ENCODE assay signal across 8 cellular contexts in the genomic region with DNA sequence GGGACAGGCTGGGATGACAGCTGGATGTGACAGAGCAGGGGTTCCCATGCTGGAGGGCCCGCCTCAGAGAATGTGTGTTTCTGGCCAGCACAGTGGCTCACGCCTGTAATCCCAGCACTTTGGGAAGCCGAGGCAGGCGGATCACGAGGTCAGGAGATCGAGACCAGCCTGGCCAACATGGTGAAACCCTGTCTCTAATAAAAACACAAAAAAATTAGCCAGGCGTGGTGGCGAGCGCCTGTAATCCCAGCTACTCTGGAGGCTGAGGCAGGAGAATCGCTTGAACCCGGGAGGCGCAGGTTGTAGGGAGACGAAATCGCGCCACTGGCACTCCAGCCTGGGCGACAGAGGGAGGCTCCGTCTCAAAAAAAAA.
A peak's percentile ranks its signal among the peaks of the same experiment; 100 is the strongest.
DNase-seq lines count a peak whose midpoint lies in the region; ATAC-seq and TF ChIP-seq lines count a peak whose summit lies in the region.
"Not testable (repeated sequence)": the region's sequence is repeated elsewhere in the genome, so short reads cannot be mapped to it uniquely, and the experiment has no call there.

No MANE protein-coding gene starts in this region.

- not testable (repeated sequence) for H3K27me3 ChIP-seq in upper lobe of left lung

- peaks cover 13% of the 10 kb centered on the region for H3K36me3 Mint-ChIP-seq in activated CD4-positive, alpha-beta memory T cell treated with anti-CD3 and anti-CD28 coated beads, Interleukin-2, amount 10 ng/mL, durations not matched to agents 7 days and 5 days (ENCODE audit: low read depth)
- peaks cover 28% of the 10 kb centered on the region for H3K36me3 Mint-ChIP-seq in brain
- not testable (repeated sequence) for H3K36me3 Mint-ChIP-seq in memory B cell; progenitor cell of endocrine pancreas (ENCODE audit: insufficient read depth)

- not testable (repeated sequence) for TF ChIP-seq CTCF in brain (conservative IDR thresholded peaks at IDR 0.05); fibroblast of the aortic adventitia (IDR thresholded peaks at IDR 0.05; ENCODE audit: insufficient read depth, low read length); progenitor cell of endocrine pancreas (IDR thresholded peaks at IDR 0.05; ENCODE audit: unreplicated experiment); upper lobe of left lung (IDR thresholded peaks at IDR 0.05)

- peaks cover 14 to 22% (median 17%) of the 10 kb centered on the region in 4 donors for H3K4me1 ChIP-seq in upper lobe of left lung

- not testable (repeated sequence) for H3K27me3 Mint-ChIP-seq in activated CD4-positive, alpha-beta memory T cell treated with anti-CD3 and anti-CD28 coated beads, Interleukin-2, amount 10 ng/mL, durations not matched to agents 7 days and 5 days; brain; memory B cell; progenitor cell of endocrine pancreas

- DNase-seq in NCI-H82 (lab: John Stamatoyannopoulos, UW): peak; percentile 75
- not testable (repeated sequence) for DNase-seq in activated CD4-positive, alpha-beta memory T cell treated with anti-CD3 and anti-CD28 coated beads, Interleukin-2, amount 10 ng/mL, durations not matched to agents 7 days and 5 days; fibroblast of the aortic adventitia (ENCODE audit: low read depth); memory B cell (ENCODE audit: low spot score in 2 of 2); progenitor cell of endocrine pancreas (ENCODE audit: low spot score, unreplicated experiment); upper lobe of left lung

- H3K4me3 Mint-ChIP-seq in activated CD4-positive, alpha-beta memory T cell treated with anti-CD3 and anti-CD28 coated beads, Interleukin-2, amount 10 ng/mL, durations not matched to agents 7 days and 5 days: peak overlapping the region; percentile 96
- H3K4me3 Mint-ChIP-seq in brain (peak overlapping the region; percentile 95 to 99 (median 97)), memory B cell (peak overlapping the region; percentile 99), progenitor cell of endocrine pancreas (ENCODE audit: low read depth) (peak overlapping the region; percentile 95)

- not testable (repeated sequence) for H3K9me3 Mint-ChIP-seq in activated CD4-positive, alpha-beta memory T cell treated with anti-CD3 and anti-CD28 coated beads, Interleukin-2, amount 10 ng/mL, durations not matched to agents 7 days and 5 days; brain; memory B cell; progenitor cell of endocrine pancreas (ENCODE audit: low read depth)

- CTCF ChIA-PET in activated CD4-positive, alpha-beta memory T cell treated with anti-CD3 and anti-CD28 coated beads, Interleukin-2, amount 10 ng/mL, durations not matched to agents 7 days and 5 days (lab: Charles Lee): interaction anchor here (0.7 to 1.1 kb wide), 3 partner anchors 11 to 461 kb away, joined by 3 to 5 read pairs (median 3); a partner anchor contains a TSS

- 45 to 46% methylated on average over 17 of the region's 17 CpGs for WGBS in upper lobe of left lung, 2 donors

- H3K4me3 ChIP-seq in GM08714 (ENCODE audit: low read length) (peak overlapping the region; percentile 72), fibroblast of the aortic adventitia (ENCODE audit: low read depth, low read length) (peak overlapping the region; percentile 52), upper lobe of left lung (peak overlapping the region in 3 of 4 donors; percentile 66 to 89 (median 70))

- H3K4me1 Mint-ChIP-seq in activated CD4-positive, alpha-beta memory T cell treated with anti-CD3 and anti-CD28 coated beads, Interleukin-2, amount 10 ng/mL, durations not matched to agents 7 days and 5 days: peaks cover 30% of the 10 kb centered on the region
- H3K4me1 Mint-ChIP-seq in brain: peaks cover 50% of the 10 kb centered on the region
- not testable (repeated sequence) for H3K4me1 Mint-ChIP-seq in memory B cell
- peaks cover 17% of the 10 kb centered on the region for H3K4me1 Mint-ChIP-seq in progenitor cell of endocrine pancreas (ENCODE audit: low read depth)

- POLR2A ChIA-PET in activated CD4-positive, alpha-beta memory T cell treated with anti-CD3 and anti-CD28 coated beads, Interleukin-2, amount 10 ng/mL, durations not matched to agents 7 days and 5 days (lab: Charles Lee): interaction anchor here (0.6 to 1.1 kb wide), 4 partner anchors 10 to 101 kb away, joined by 3 read pairs; a partner anchor contains a TSS

- not testable (repeated sequence) for H3K36me3 ChIP-seq in upper lobe of left lung

- peak overlapping the region in 3 of 4 donors; percentile 89 to 95 (median 92) for H3K27ac ChIP-seq in upper lobe of left lung

- TF ChIP-seq EP300 in upper lobe of left lung (IDR thresholded peaks at IDR 0.05): not testable (repeated sequence)

- H3K27ac Mint-ChIP-seq in activated CD4-positive, alpha-beta memory T cell treated with anti-CD3 and anti-CD28 coated beads, Interleukin-2, amount 10 ng/mL, durations not matched to agents 7 days and 5 days: peak overlapping the region; percentile 94
- H3K27ac Mint-ChIP-seq in brain (peak overlapping the region in 4 of 5 experiments; percentile 76 to 98 (median 86)), memory B cell (peak overlapping the region; percentile 97), progenitor cell of endocrine pancreas (peak overlapping the region; percentile 88)

- not testable (repeated sequence) for TF ChIP-seq POLR2A in upper lobe of left lung (IDR thresholded peaks at IDR 0.05)

- ATAC-seq in memory B cell (ENCODE audit: low read depth); upper lobe of left lung (ENCODE audit: low FRiP score in 2 of 2): not testable (repeated sequence)

- H3K9me3 ChIP-seq in upper lobe of left lung: not testable (repeated sequence)
